ENCODE assay signal across 8 cellular contexts in genomic region chr15:40930430-40931299, GRCh38.
A peak's percentile ranks its signal among the peaks of the same experiment; 100 is the strongest.
DNase-seq lines count a peak whose midpoint lies in the region; ATAC-seq and TF ChIP-seq lines count a peak whose summit lies in the region.

No MANE protein-coding gene starts in this region.

- peak; percentile 46 for TF ChIP-seq CTCF in astrocyte of the spinal cord (IDR thresholded peaks at IDR 0.05; ENCODE audit: low read depth, low read length)

- ATAC-seq in HG03457 (IDR thresholded peaks at IDR 0.05; ENCODE audit: unreplicated experiment): no peak

- H3K4me3 ChIP-seq in astrocyte of the spinal cord (ENCODE audit: low read depth, low read length): peak overlapping the region; percentile 5

- in situ Hi-C loops in astrocyte of the spinal cord (cut with HindIII; ENCODE audit: low sequenced_read_pairs): no loop called here

- peak; percentile 64 for DNase-seq in NCI-H510A treated with DMSO at 0.1 percent for 48 hours (lab: John Stamatoyannopoulos, UW)
- no peak for DNase-seq in NCI-H510A (lab: John Stamatoyannopoulos, UW)
- peak; percentile 28 for DNase-seq in OCI-M1 (lab: John Stamatoyannopoulos, UW)
- DNase-seq in astrocyte of the spinal cord (ENCODE audit: low read depth, low spot score): no peak
- DNase-seq in iPS-NIHi11 (ENCODE audit: low spot score): peak; percentile 83
- peak; percentile 60 for DNase-seq in stimulated activated CD4-positive, alpha-beta T cell treated with anti-CD3 and anti-CD28 coated beads, Interleukin-4, amount 100 ng/mL, for 1 hour
- no peak for DNase-seq in AG08395 (ENCODE audit: low spot score)

Comparison
In these comparisons a context has a peak if more than half of its experiments do, and no peak if none do; other contexts are left out.
1. DNase-seq: peak in NCI-H510A treated with DMSO at 0.1 percent for 48 hours (single experiment), OCI-M1 (single experiment), iPS-NIHi11 (single experiment) and stimulated activated CD4-positive, alpha-beta T cell treated with anti-CD3 and anti-CD28 coated beads, Interleukin-4, amount 100 ng/mL, for 1 hour (single experiment); none in NCI-H510A (single experiment), astrocyte of the spinal cord (single experiment) and AG08395 (single experiment).